In genomic region chr12:115710104-115710564, GRCh38 we compare ENCODE assay signal across 11 cellular contexts.
DNase-seq lines count a peak whose midpoint lies in the region; TF ChIP-seq lines count a peak whose summit lies in the region.
"Had no signal": no experiment of that assay in that cellular context is flagged by ENCODE, and none has a peak within 500 bp of the region (broad histone marks: within the 10 kb centered on the region; RNA-seq: fewer than 3 reads in every experiment).

No MANE protein-coding gene starts in this region.

- H3K9me3 ChIP-seq in MG63, result no peaks in the 10 kb centered on the region; the same call in 1 of the 2 replicates

- H3K4me3 ChIP-seq in MG63, result no peak overlapping the region

- H3K27me3 ChIP-seq in MG63, result no peaks in the 10 kb centered on the region; the same call in 1 of the 2 replicates

- H3K27ac Mint-ChIP-seq in mesothelial cell of epicardium (peak overlapping the region; percentile 90), Calu3 (ENCODE audit: unreplicated experiment) (no peak overlapping the region)
- H3K27ac Mint-ChIP-seq: activated B cell treated with CpG ODN at 0.5 μM for 24 hours had no signal

- no peaks in the 10 kb centered on the region for H3K27me3 Mint-ChIP-seq in mesothelial cell of epicardium (ENCODE audit: low read depth)
- H3K27me3 Mint-ChIP-seq in Calu3 (ENCODE audit: unreplicated experiment), result no peaks in the 10 kb centered on the region
- H3K27me3 Mint-ChIP-seq: activated B cell treated with CpG ODN at 0.5 μM for 24 hours had no signal

- intact Hi-C loops in Calu3 (cut with micrococcal nuclease; ENCODE audit: unreplicated experiment), result no loop called here

- H3K4me1 Mint-ChIP-seq in mesothelial cell of epicardium (peaks cover 26% of the 10 kb centered on the region), Calu3 (ENCODE audit: low read depth, unreplicated experiment) (no peaks in the 10 kb centered on the region)
- H3K4me1 Mint-ChIP-seq: activated B cell treated with CpG ODN at 0.5 μM for 24 hours had no signal

- no TSS peak for BruUV-seq in Calu3 (replicated peaks; lab: Mats Ljungman, UMichigan)

- H3K9me3 Mint-ChIP-seq in mesothelial cell of epicardium (peaks cover 20% of the 10 kb centered on the region), Calu3 (ENCODE audit: low read depth, unreplicated experiment) (peaks cover 26% of the 10 kb centered on the region)

- H3K4me3 Mint-ChIP-seq in mesothelial cell of epicardium, result no peak overlapping the region
- H3K4me3 Mint-ChIP-seq in Calu3 (ENCODE audit: low read depth, unreplicated experiment), result no peak overlapping the region
- H3K4me3 Mint-ChIP-seq: activated B cell treated with CpG ODN at 0.5 μM for 24 hours had no signal

- DNase-seq in AG08395 (ENCODE audit: low spot score) (peak; percentile 76), MG63 (peak; percentile 93), fibroblast of gingiva (ENCODE audit: low read depth) (peak; percentile 70), mesothelial cell of epicardium (ENCODE audit: low spot score in 2 of 2, unreplicated experiment in 2 of 2) (no peak), activated gamma-delta T cell (lab: John Stamatoyannopoulos, UW) (no peak), UCSD-AML1 (lab: John Stamatoyannopoulos, UW; ENCODE audit: unreplicated experiment) (no peak), NCI-H524 treated with DMSO at 0.1 percent for 48 hours (lab: John Stamatoyannopoulos, UW) (no peak), Calu3 (no peak)
- DNase-seq: activated B cell treated with CpG ODN at 0.5 μM for 24 hours, glutamatergic neuron, SHP77 had no signal

- H3K36me3 Mint-ChIP-seq in mesothelial cell of epicardium, result peaks cover 5% of the 10 kb centered on the region
- H3K36me3 Mint-ChIP-seq in Calu3 (ENCODE audit: insufficient read depth, unreplicated experiment), result no peaks in the 10 kb centered on the region

- TF ChIP-seq CTCF in mesothelial cell of epicardium (IDR thresholded peaks at IDR 0.05; ENCODE audit: unreplicated experiment), result no peak
- TF ChIP-seq CTCF in Calu3 (IDR thresholded peaks at IDR 0.05; ENCODE audit: unreplicated experiment), result no peak

- H3K36me3 ChIP-seq in MG63, result no peaks in the 10 kb centered on the region

- CTCF ChIA-PET in Calu3 (lab: Charles Lee), result no interaction called here

Comparison
In these comparisons a context has a peak if more than half of its experiments do, and no peak if none do; other contexts are left out.
1. DNase-seq: peak in AG08395 (single experiment), MG63 (single experiment) and fibroblast of gingiva (single experiment); none in mesothelial cell of epicardium (0 of 2), activated gamma-delta T cell (single experiment), UCSD-AML1 (single experiment), NCI-H524 treated with DMSO at 0.1 percent for 48 hours (single experiment) and Calu3 (single experiment).